ENCODE assay signal across 1 cellular context in the genomic region with DNA sequence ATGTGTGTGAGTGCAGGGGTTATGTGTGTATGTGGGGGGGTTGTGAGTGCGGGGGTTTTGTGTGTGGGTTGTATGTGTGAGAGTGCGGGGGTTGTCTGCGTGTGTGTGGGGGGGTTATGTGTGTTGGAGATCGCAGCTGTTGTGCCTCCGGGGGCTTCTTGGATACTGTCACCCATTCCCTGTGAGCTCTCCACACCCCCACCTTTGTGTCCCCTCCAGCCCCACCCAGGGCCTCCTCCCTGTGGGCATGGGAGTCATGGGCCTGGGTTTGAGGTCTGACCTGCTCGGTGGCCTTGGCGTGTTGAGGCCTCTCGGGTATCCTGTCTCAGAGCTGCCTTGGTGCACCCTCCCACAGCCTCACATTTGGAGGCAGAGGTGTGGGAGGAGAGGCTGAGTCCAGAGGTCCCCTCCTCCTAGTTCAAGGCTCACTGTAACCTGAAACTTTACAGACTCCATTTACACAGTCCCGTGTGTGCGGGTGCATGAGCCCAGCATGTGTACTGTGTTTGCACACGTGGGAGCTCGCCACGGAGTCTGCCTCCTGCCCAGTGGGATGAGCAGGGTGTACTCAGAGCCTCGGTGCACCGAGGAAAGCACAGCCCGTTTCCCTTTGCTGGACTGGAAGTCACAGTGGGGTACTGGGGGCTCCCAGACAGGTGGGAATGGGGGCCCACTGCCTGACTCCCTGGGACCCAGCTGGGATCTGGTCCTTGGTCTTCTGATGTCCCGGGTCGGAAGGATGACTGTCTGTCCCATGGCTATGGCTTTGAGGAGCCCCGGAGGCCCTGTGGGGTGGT.
TF ChIP-seq lines count a peak whose summit lies in the region.

No MANE protein-coding gene starts in this region.

TF ChIP-seq in HepG2, 621 proteins besides CTCF, POLR2A, EP300 and RAD21 (continued from another document and continues in another):
- TF ChIP-seq, protein P1, sequence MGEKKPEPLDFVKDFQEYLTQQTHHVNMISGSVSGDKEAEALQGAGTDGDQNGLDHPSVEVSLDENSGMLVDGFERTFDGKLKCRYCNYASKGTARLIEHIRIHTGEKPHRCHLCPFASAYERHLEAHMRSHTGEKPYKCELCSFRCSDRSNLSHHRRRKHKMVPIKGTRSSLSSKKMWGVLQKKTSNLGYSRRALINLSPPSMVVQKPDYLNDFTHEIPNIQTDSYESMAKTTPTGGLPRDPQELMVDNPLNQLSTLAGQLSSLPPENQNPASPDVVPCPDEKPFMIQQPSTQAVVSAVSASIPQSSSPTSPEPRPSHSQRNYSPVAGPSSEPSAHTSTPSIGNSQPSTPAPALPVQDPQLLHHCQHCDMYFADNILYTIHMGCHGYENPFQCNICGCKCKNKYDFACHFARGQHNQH (CRISPR knock-in tag; IDR thresholded peaks at IDR 0.05), result no peak
- TF ChIP-seq REXO4 (CRISPR knock-in tag; IDR thresholded peaks at IDR 0.05; ENCODE audit: borderline replicate concordance) (no peak), ZSCAN22 (CRISPR knock-in tag; IDR thresholded peaks at IDR 0.05) (no peak), MZF1 (CRISPR knock-in tag; IDR thresholded peaks at IDR 0.05; ENCODE audit: borderline replicate concordance) (no peak), CEBPB (IDR thresholded peaks at IDR 0.05; ENCODE audit: borderline replicate concordance, low read depth, low read length) (no peak), SIX4 (CRISPR knock-in tag; IDR thresholded peaks at IDR 0.05) (peak; percentile 99), SIN3B (IDR thresholded peaks at IDR 0.05; ENCODE audit: low read length) (no peak), CCDC6 (CRISPR knock-in tag; IDR thresholded peaks at IDR 0.05) (no peak), FOXJ3 (CRISPR knock-in tag; IDR thresholded peaks at IDR 0.05; ENCODE audit: borderline replicate concordance) (no peak), SPEN (CRISPR knock-in tag; IDR thresholded peaks at IDR 0.05; ENCODE audit: low read depth) (peak; percentile 46; the same call in 1 of the 2 replicates), HOXA5 (CRISPR knock-in tag; IDR thresholded peaks at IDR 0.05) (no peak), ZNF710 (CRISPR knock-in tag; IDR thresholded peaks at IDR 0.05; ENCODE audit: borderline replicate concordance) (no peak), ZNF558 (CRISPR knock-in tag; IDR thresholded peaks at IDR 0.05; ENCODE audit: borderline replicate concordance) (no peak), DPF2 (CRISPR knock-in tag; IDR thresholded peaks at IDR 0.05; ENCODE audit: borderline replicate concordance, low read depth) (0 out of 2 replicates have a peak, but pooled peaks have one; percentile 46), CHD4 (IDR thresholded peaks at IDR 0.05; ENCODE audit: borderline replicate concordance, low read length) (no peak), ZNF546 (CRISPR knock-in tag; conservative IDR thresholded peaks at IDR 0.05) (no peak), ZNF263 (CRISPR knock-in tag; IDR thresholded peaks at IDR 0.05) (peak; percentile 58; the same call in 1 of the 2 replicates), ZBTB2 (CRISPR knock-in tag; IDR thresholded peaks at IDR 0.05; ENCODE audit: low read depth) (no peak), TBP (CRISPR knock-in tag; IDR thresholded peaks at IDR 0.05) (no peak), SMARCC2 (IDR thresholded peaks at IDR 0.05) (no peak), ZNF670 (CRISPR knock-in tag; IDR thresholded peaks at IDR 0.05; ENCODE audit: borderline replicate concordance) (no peak), MTA3 (CRISPR knock-in tag; IDR thresholded peaks at IDR 0.05) (no peak), NFKBIZ (CRISPR knock-in tag; IDR thresholded peaks at IDR 0.05) (no peak), ESRRA (CRISPR knock-in tag; IDR thresholded peaks at IDR 0.05; ENCODE audit: low read depth) (peak; percentile 78; the same call in 1 of the 2 replicates), ZNF253 (CRISPR knock-in tag; IDR thresholded peaks at IDR 0.05; ENCODE audit: borderline replicate concordance) (no peak), FLYWCH1 (CRISPR knock-in tag; IDR thresholded peaks at IDR 0.05) (0 out of 2 replicates have a peak, but pooled peaks have one; percentile 53), YEATS4 (CRISPR knock-in tag; IDR thresholded peaks at IDR 0.05; ENCODE audit: borderline replicate concordance) (peak; percentile 42; the same call in 1 of the 2 replicates), ZNF362 (CRISPR knock-in tag; IDR thresholded peaks at IDR 0.05; ENCODE audit: borderline replicate concordance) (no peak), SRSF4 (IDR thresholded peaks at IDR 0.05; ENCODE audit: low read depth, low read length, poor library complexity, severe bottlenecking) (no peak), NCOA1 (CRISPR knock-in tag; IDR thresholded peaks at IDR 0.05) (no peak), ZNF607 (CRISPR knock-in tag; IDR thresholded peaks at IDR 0.05; ENCODE audit: borderline replicate concordance) (peak; percentile 46; the same call in 1 of the 2 replicates), YY1 (IDR thresholded peaks at IDR 0.05; ENCODE audit: insufficient read depth, insufficient replicate concordance, low read depth, low read length) (no peak), ZNF709 (CRISPR knock-in tag; IDR thresholded peaks at IDR 0.05) (no peak), PAX8 (CRISPR knock-in tag; IDR thresholded peaks at IDR 0.05; ENCODE audit: borderline replicate concordance) (no peak), ZNF609 (CRISPR knock-in tag; IDR thresholded peaks at IDR 0.05; ENCODE audit: borderline replicate concordance) (peak; percentile 35; the same call in 1 of the 2 replicates), CCAR2 (optimal IDR thresholded peaks at IDR 0.05; ENCODE audit: low read depth, low read length) (no peak), TCF7L2 (IDR thresholded peaks at IDR 0.05; ENCODE audit: low read depth, low read length) (no peak)
- TF ChIP-seq, protein P2, sequence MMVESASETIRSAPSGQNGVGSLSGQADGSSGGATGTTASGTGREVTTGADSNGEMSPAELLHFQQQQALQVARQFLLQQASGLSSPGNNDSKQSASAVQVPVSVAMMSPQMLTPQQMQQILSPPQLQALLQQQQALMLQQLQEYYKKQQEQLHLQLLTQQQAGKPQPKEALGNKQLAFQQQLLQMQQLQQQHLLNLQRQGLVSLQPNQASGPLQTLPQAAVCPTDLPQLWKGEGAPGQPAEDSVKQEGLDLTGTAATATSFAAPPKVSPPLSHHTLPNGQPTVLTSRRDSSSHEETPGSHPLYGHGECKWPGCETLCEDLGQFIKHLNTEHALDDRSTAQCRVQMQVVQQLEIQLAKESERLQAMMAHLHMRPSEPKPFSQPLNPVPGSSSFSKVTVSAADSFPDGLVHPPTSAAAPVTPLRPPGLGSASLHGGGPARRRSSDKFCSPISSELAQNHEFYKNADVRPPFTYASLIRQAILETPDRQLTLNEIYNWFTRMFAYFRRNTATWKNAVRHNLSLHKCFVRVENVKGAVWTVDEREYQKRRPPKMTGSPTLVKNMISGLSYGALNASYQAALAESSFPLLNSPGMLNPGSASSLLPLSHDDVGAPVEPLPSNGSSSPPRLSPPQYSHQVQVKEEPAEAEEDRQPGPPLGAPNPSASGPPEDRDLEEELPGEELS (CRISPR knock-in tag; IDR thresholded peaks at IDR 0.05), result 0 out of 2 replicates have a peak, but pooled peaks have one; percentile 29
- TF ChIP-seq, protein P3, sequence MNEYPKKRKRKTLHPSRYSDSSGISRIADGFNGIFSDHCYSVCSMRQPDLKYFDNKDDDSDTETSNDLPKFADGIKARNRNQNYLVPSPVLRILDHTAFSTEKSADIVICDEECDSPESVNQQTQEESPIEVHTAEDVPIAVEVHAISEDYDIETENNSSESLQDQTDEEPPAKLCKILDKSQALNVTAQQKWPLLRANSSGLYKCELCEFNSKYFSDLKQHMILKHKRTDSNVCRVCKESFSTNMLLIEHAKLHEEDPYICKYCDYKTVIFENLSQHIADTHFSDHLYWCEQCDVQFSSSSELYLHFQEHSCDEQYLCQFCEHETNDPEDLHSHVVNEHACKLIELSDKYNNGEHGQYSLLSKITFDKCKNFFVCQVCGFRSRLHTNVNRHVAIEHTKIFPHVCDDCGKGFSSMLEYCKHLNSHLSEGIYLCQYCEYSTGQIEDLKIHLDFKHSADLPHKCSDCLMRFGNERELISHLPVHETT (CRISPR knock-in tag; conservative IDR thresholded peaks at IDR 0.05), result no peak
